Comparison of ENCODE assay signal across 8 cellular contexts in genomic region chr9:114108016-114108833, GRCh38. TPM values are rescaled to one million over a fixed set of nuclear protein-coding genes. Genes with fewer than 3 reads are reported as not detected.
DNase-seq lines count a peak whose midpoint lies in the region; ATAC-seq, FAIRE-seq and TF ChIP-seq lines count a peak whose summit lies in the region.

No MANE protein-coding gene starts in this region.

- no peaks in the 10 kb centered on the region for H3K9me3 Mint-ChIP-seq in activated naive CD4-positive, alpha-beta T cell treated with anti-CD3 and anti-CD28 coated beads, Interleukin-2, amount 10 ng/mL, durations not matched to agents 7 days and 5 days

- peak; percentile 99 to 100 (median 100) for ATAC-seq in pancreas

- no peak overlapping the region for H3K27ac ChIP-seq in pancreas

- no peaks in the 10 kb centered on the region for H3K9me3 ChIP-seq in pancreas

- no peaks in the 10 kb centered on the region for H3K4me1 Mint-ChIP-seq in activated naive CD4-positive, alpha-beta T cell treated with anti-CD3 and anti-CD28 coated beads, Interleukin-2, amount 10 ng/mL, durations not matched to agents 7 days and 5 days

- CTCF ChIA-PET in activated naive CD4-positive, alpha-beta T cell treated with anti-CD3 and anti-CD28 coated beads, Interleukin-2, amount 10 ng/mL, durations not matched to agents 7 days and 5 days (lab: Charles Lee), result interaction anchor here (0.6 to 8.5 kb wide), 26 partner anchors 8 to 729 kb away, joined by 3 to 88 read pairs (median 4); partner anchors contain the start of gene COL27A1

- DNase-seq in SIG-M5 treated with dmso at 0.1 percent for 504 hours (lab: John Stamatoyannopoulos, UW; ENCODE audit: unreplicated experiment) (peak; percentile 67), SIG-M5 (lab: John Stamatoyannopoulos, UW) (no peak), RCC 7860 (ENCODE audit: low spot score) (peak; percentile 55), head of caudate nucleus (peak; percentile 63 to 92 (median 84)), pancreas (peak; percentile 69 to 94 (median 88)), ureter (ENCODE audit: low spot score) (peak; percentile 81)
- DNase-seq in Jurkat, Clone E6-1 (ENCODE audit: low read depth, low spot score), result peak; percentile 40
- DNase-seq in activated naive CD4-positive, alpha-beta T cell treated with anti-CD3 and anti-CD28 coated beads, Interleukin-2, amount 10 ng/mL, durations not matched to agents 7 days and 5 days, result peak; percentile 74

- no peak overlapping the region for H3K4me3 Mint-ChIP-seq in activated naive CD4-positive, alpha-beta T cell treated with anti-CD3 and anti-CD28 coated beads, Interleukin-2, amount 10 ng/mL, durations not matched to agents 7 days and 5 days

- H3K27me3 Mint-ChIP-seq in activated naive CD4-positive, alpha-beta T cell treated with anti-CD3 and anti-CD28 coated beads, Interleukin-2, amount 10 ng/mL, durations not matched to agents 7 days and 5 days, result peaks cover 29% of the 10 kb centered on the region

- intact Hi-C loops in head of caudate nucleus (cut with DNase I), result no loop called here
- intact Hi-C loops in pancreas (cut with DNase I), result loop anchor here in 2 of 3 donors (5.0 kb wide), 1 partner anchor 179 kb away; no protein-coding TSS in a partner anchor

- FAIRE-seq in RCC 7860 (lab: Jason Lieb, UNC), result no peak
- FAIRE-seq in pancreas (lab: Jason Lieb, UNC), result no peak

- no peak overlapping the region for H3K4me3 ChIP-seq in Jurkat, Clone E6-1 (ENCODE audit: low read length)
- H3K4me3 ChIP-seq in pancreas, result no peak overlapping the region

- H3K36me3 ChIP-seq in pancreas, result no peaks in the 10 kb centered on the region

- 35 to 39% methylated on average over 27 to 28 of the region's 28 CpGs for WGBS in pancreas, 2 donors

- H3K27ac Mint-ChIP-seq in activated naive CD4-positive, alpha-beta T cell treated with anti-CD3 and anti-CD28 coated beads, Interleukin-2, amount 10 ng/mL, durations not matched to agents 7 days and 5 days, result peak overlapping the region; percentile 53

- H3K36me3 Mint-ChIP-seq in activated naive CD4-positive, alpha-beta T cell treated with anti-CD3 and anti-CD28 coated beads, Interleukin-2, amount 10 ng/mL, durations not matched to agents 7 days and 5 days, result no peaks in the 10 kb centered on the region

- no peaks in the 10 kb centered on the region for H3K27me3 ChIP-seq in pancreas

- H3K4me1 ChIP-seq in pancreas, result peaks cover 0 to 3% (median 0%) of the 10 kb centered on the region in 3 donors

- TF ChIP-seq CTCF in pancreas (IDR thresholded peaks at IDR 0.05), result peak; percentile 92 to 99 (median 94)

RNA-seq across cellular contexts. Expression of gene KIF12, which starts 9.1 kb away (rescaled TPM):
- polyA plus RNA-seq in Jurkat, Clone E6-1 (2012; ENCODE audit: insufficient read depth, insufficient read length), result not detected
- total RNA-seq in pancreas (100 to 1,000 TPM in 1 of 6 donors, 10 to 100 TPM in 5; 40.4 to 124 (median 58.5) TPM), ureter (6.4 TPM)
- 100 to 1,000 TPM; 393 to 605 TPM for polyA plus RNA-seq in pancreas

RNA-seq across cellular contexts. Expression of gene AMBP, which starts 30.1 kb away (rescaled TPM):
- not detected for polyA plus RNA-seq in Jurkat, Clone E6-1 (2012; ENCODE audit: insufficient read depth, insufficient read length)
- total RNA-seq in pancreas (100 to 1,000 TPM in 3 of 6 donors, 10 to 100 TPM in 3; 62.7 to 108 (median 89.2) TPM), ureter (0.99 TPM)
- 100 to 1,000 TPM; 178 to 370 TPM for polyA plus RNA-seq in pancreas

RNA-seq across cellular contexts. Expression of gene COL27A1, which starts 47.1 kb away (rescaled TPM):
- 13.0 TPM for polyA plus RNA-seq in Jurkat, Clone E6-1 (2012; ENCODE audit: insufficient read depth, insufficient read length)
- total RNA-seq in pancreas (10 to 100 TPM in 5 of 6 donors, 1 to 10 TPM in 1; 9.7 to 31.8 (median 17.3) TPM), ureter (59.2 TPM)
- 100 to 1,000 TPM in 1 of 2 donors, 10 to 100 TPM in 1; 71.1 to 109 TPM for polyA plus RNA-seq in pancreas

Comparison
In these comparisons a context has a peak if more than half of its experiments do, and no peak if none do; other contexts are left out.
1. RNA of gene AMBP, which starts 30.1 kb away (total RNA-seq): 62.7 to 108 TPM in pancreas; 0.99 TPM in ureter (single experiment); every median in the first group is over 10 times any median in the second.